In genomic region chr5:25399878-25400480, GRCh38 we compare ENCODE assay signal across 32 cellular contexts.
"Had no signal": no experiment of that assay in that cellular context is flagged by ENCODE, and none has a peak within 500 bp of the region (broad histone marks: within the 10 kb centered on the region; RNA-seq: fewer than 3 reads in every experiment).

No MANE protein-coding gene starts in this region.

- H3K27ac Mint-ChIP-seq: activated CD4-positive, alpha-beta memory T cell treated with anti-CD3 and anti-CD28 coated beads for 36 hours; activated CD4-positive, alpha-beta T cell treated with anti-CD3 and anti-CD28 coated beads for 36 hours; activated CD4-positive, alpha-beta T cell treated with anti-CD3 and anti-CD28 coated beads, Interleukin-2, amount 10 ng/mL, durations not matched to agents 24 days and 14 days; activated CD8-positive, alpha-beta memory T cell treated with anti-CD3 and anti-CD28 coated beads, Interleukin-2, amount 10 ng/mL, durations not matched to agents 7 days and 5 days; activated CD8-positive, alpha-beta T cell treated with anti-CD3 and anti-CD28 coated beads, Interleukin-2, amount 10 ng/mL, durations not matched to agents 7 days and 5 days; activated naive CD4-positive, alpha-beta T cell treated with anti-CD3 and anti-CD28 coated beads, Interleukin-2, amount 10 ng/mL, durations not matched to agents 7 days and 5 days; activated naive CD4-positive, alpha-beta T cell treated with anti-CD3 and anti-CD28 coated beads, Interleukin-2, amount 50 U/mL, for 72 hours; activated naive CD8-positive, alpha-beta T cell treated with anti-CD3 and anti-CD28 coated beads, Interleukin-2, amount 10 ng/mL, durations not matched to agents 7 days and 5 days; activated T-helper 1 cell treated with anti-CD3 and anti-CD28 coated beads, Interleukin-12 subunit alpha, Interleukin-12 subunit beta, Interleukin-2, Interleukin-4 antibody, amounts not matched to agents 30 ng/mL and 10 ng/mL and 1 ng/mL, durations not matched to agents 14 hours and 24 hours and 36 hours; dendritic cell treated with granulocyte-macrophage colony-stimulating factor and Interleukin-4, amounts not matched to agents 40 ng/mL and 50 ng/mL, for 4 days; endodermal cell had no signal

- DNase-seq: activated CD4-positive, alpha-beta memory T cell treated with anti-CD3 and anti-CD28 coated beads for 36 hours; activated CD4-positive, alpha-beta T cell treated with anti-CD3 and anti-CD28 coated beads for 36 hours; activated CD4-positive, alpha-beta T cell treated with anti-CD3 and anti-CD28 coated beads, Interleukin-2, amount 10 ng/mL, durations not matched to agents 24 days and 14 days; activated CD4-positive, CD25-positive, alpha-beta regulatory T cell; activated CD4-positive, CD25-positive, alpha-beta regulatory T cell treated with anti-CD3 and anti-CD28 coated beads, Interleukin-2, amount 50 U/mL, for 72 hours; activated CD8-positive, alpha-beta memory T cell treated with anti-CD3 and anti-CD28 coated beads, Interleukin-2, amount 10 ng/mL, durations not matched to agents 7 days and 5 days; activated CD8-positive, alpha-beta memory T cell treated with anti-CD3 and anti-CD28 coated beads, Interleukin-2, amount 50 U/mL, for 4 hours; activated CD8-positive, alpha-beta T cell treated with anti-CD3 and anti-CD28 coated beads, Interleukin-2, amount 10 ng/mL, durations not matched to agents 7 days and 5 days; activated gamma-delta T cell; activated naive CD4-positive, alpha-beta T cell; activated naive CD4-positive, alpha-beta T cell treated with anti-CD3 and anti-CD28 coated beads, Interleukin-2, amount 10 ng/mL, durations not matched to agents 7 days and 5 days; activated naive CD8-positive, alpha-beta T cell treated with anti-CD3 and anti-CD28 coated beads, Interleukin-2, amount 10 ng/mL, durations not matched to agents 7 days and 5 days; activated T-cell treated with anti-CD3 and anti-CD28 coated beads, Interleukin-2, amount 50 U/mL, for 1 hour; activated T-cell treated with anti-CD3 and anti-CD28 coated beads, Interleukin-2, amount 50 U/mL, for 48 hours; brain microvascular endothelial cell; dorsolateral prefrontal cortex; effector memory CD4-positive, alpha-beta T cell; endodermal cell; foreskin fibroblast; head of caudate nucleus; hippocampal formation; T-helper 2 cell; WERI-Rb-1 had no signal

- H3K4me3 ChIP-seq: ascending aorta, coronary artery, dorsolateral prefrontal cortex had no signal

- FAIRE-seq: bronchial epithelial cell, frontal cortex had no signal

- H3K4me1 ChIP-seq: ascending aorta had no signal

- H3K9me3 ChIP-seq: ascending aorta had no signal

- H3K36me3 ChIP-seq: ascending aorta, brain microvascular endothelial cell, WERI-Rb-1 had no signal

- H3K36me3 Mint-ChIP-seq: activated CD4-positive, alpha-beta memory T cell treated with anti-CD3 and anti-CD28 coated beads for 36 hours; activated CD8-positive, alpha-beta memory T cell treated with anti-CD3 and anti-CD28 coated beads, Interleukin-2, amount 10 ng/mL, durations not matched to agents 7 days and 5 days; activated naive CD4-positive, alpha-beta T cell treated with anti-CD3 and anti-CD28 coated beads, Interleukin-2, amount 10 ng/mL, durations not matched to agents 7 days and 5 days; activated naive CD8-positive, alpha-beta T cell treated with anti-CD3 and anti-CD28 coated beads, Interleukin-2, amount 10 ng/mL, durations not matched to agents 7 days and 5 days had no signal

- ATAC-seq: activated CD4-positive, alpha-beta T cell treated with anti-CD3 and anti-CD28 coated beads for 36 hours; activated CD8-positive, alpha-beta memory T cell treated with anti-CD3 and anti-CD28 coated beads, Interleukin-2, amount 10 ng/mL, durations not matched to agents 7 days and 5 days; activated CD8-positive, alpha-beta T cell treated with anti-CD3 and anti-CD28 coated beads, Interleukin-2, amount 10 ng/mL, durations not matched to agents 7 days and 5 days; activated naive CD4-positive, alpha-beta T cell treated with anti-CD3 and anti-CD28 coated beads, Interleukin-2, amount 50 U/mL, for 72 hours; esophagus mucosa had no signal

- H3K4me3 Mint-ChIP-seq: activated CD4-positive, alpha-beta memory T cell treated with anti-CD3 and anti-CD28 coated beads for 36 hours; activated CD4-positive, alpha-beta T cell treated with anti-CD3 and anti-CD28 coated beads for 36 hours; activated CD4-positive, alpha-beta T cell treated with anti-CD3 and anti-CD28 coated beads, Interleukin-2, amount 10 ng/mL, durations not matched to agents 24 days and 14 days; activated CD8-positive, alpha-beta memory T cell treated with anti-CD3 and anti-CD28 coated beads, Interleukin-2, amount 10 ng/mL, durations not matched to agents 7 days and 5 days; activated CD8-positive, alpha-beta T cell treated with anti-CD3 and anti-CD28 coated beads, Interleukin-2, amount 10 ng/mL, durations not matched to agents 7 days and 5 days; activated naive CD4-positive, alpha-beta T cell treated with anti-CD3 and anti-CD28 coated beads, Interleukin-2, amount 10 ng/mL, durations not matched to agents 7 days and 5 days; activated naive CD8-positive, alpha-beta T cell treated with anti-CD3 and anti-CD28 coated beads, Interleukin-2, amount 10 ng/mL, durations not matched to agents 7 days and 5 days; activated T-helper 1 cell treated with anti-CD3 and anti-CD28 coated beads, Interleukin-12 subunit alpha, Interleukin-12 subunit beta, Interleukin-2, Interleukin-4 antibody, amounts not matched to agents 30 ng/mL and 10 ng/mL and 1 ng/mL, durations not matched to agents 14 hours and 24 hours and 36 hours; central memory CD8-positive, alpha-beta T cell; dendritic cell treated with granulocyte-macrophage colony-stimulating factor and Interleukin-4, amounts not matched to agents 40 ng/mL and 50 ng/mL, for 4 days; endodermal cell had no signal

- H3K4me1 Mint-ChIP-seq: activated CD4-positive, alpha-beta T cell treated with anti-CD3 and anti-CD28 coated beads for 36 hours; activated CD4-positive, alpha-beta T cell treated with anti-CD3 and anti-CD28 coated beads, Interleukin-2, amount 10 ng/mL, durations not matched to agents 24 days and 14 days; activated CD8-positive, alpha-beta memory T cell treated with anti-CD3 and anti-CD28 coated beads, Interleukin-2, amount 10 ng/mL, durations not matched to agents 7 days and 5 days; activated naive CD4-positive, alpha-beta T cell treated with anti-CD3 and anti-CD28 coated beads, Interleukin-2, amount 10 ng/mL, durations not matched to agents 7 days and 5 days; activated naive CD8-positive, alpha-beta T cell treated with anti-CD3 and anti-CD28 coated beads, Interleukin-2, amount 10 ng/mL, durations not matched to agents 7 days and 5 days; central memory CD8-positive, alpha-beta T cell; endodermal cell had no signal

- H3K27me3 ChIP-seq: ascending aorta, brain microvascular endothelial cell, dorsolateral prefrontal cortex had no signal

- H3K27me3 Mint-ChIP-seq: activated CD4-positive, alpha-beta memory T cell treated with anti-CD3 and anti-CD28 coated beads for 36 hours; activated CD4-positive, alpha-beta T cell treated with anti-CD3 and anti-CD28 coated beads for 36 hours; activated CD4-positive, alpha-beta T cell treated with anti-CD3 and anti-CD28 coated beads, Interleukin-2, amount 10 ng/mL, durations not matched to agents 24 days and 14 days; activated CD8-positive, alpha-beta memory T cell treated with anti-CD3 and anti-CD28 coated beads, Interleukin-2, amount 10 ng/mL, durations not matched to agents 7 days and 5 days; activated naive CD4-positive, alpha-beta T cell treated with anti-CD3 and anti-CD28 coated beads, Interleukin-2, amount 10 ng/mL, durations not matched to agents 7 days and 5 days; activated naive CD8-positive, alpha-beta T cell treated with anti-CD3 and anti-CD28 coated beads, Interleukin-2, amount 10 ng/mL, durations not matched to agents 7 days and 5 days; central memory CD8-positive, alpha-beta T cell; dendritic cell treated with granulocyte-macrophage colony-stimulating factor and Interleukin-4, amounts not matched to agents 40 ng/mL and 50 ng/mL, for 4 days had no signal

- H3K27ac ChIP-seq: ascending aorta, brain microvascular endothelial cell, coronary artery, dorsolateral prefrontal cortex, WERI-Rb-1 had no signal
